In genomic region chr9:21803674-21804048, GRCh38 we compare ENCODE assay signal across 8 cellular contexts. TPM values are rescaled to one million over a fixed set of nuclear protein-coding genes. Genes with fewer than 3 reads are reported as not detected.
A peak's percentile ranks its signal among the peaks of the same experiment; 100 is the strongest.
DNase-seq lines count a peak whose midpoint lies in the region; ATAC-seq, FAIRE-seq and TF ChIP-seq lines count a peak whose summit lies in the region.

No MANE protein-coding gene starts in this region.

- H3K4me3 Mint-ChIP-seq in HFFc6 = peak overlapping the region; percentile 99

- ATAC-seq in GM19467 (IDR thresholded peaks at IDR 0.05; ENCODE audit: unreplicated experiment) (no peak), GM21528 (IDR thresholded peaks at IDR 0.05; ENCODE audit: low FRiP score, unreplicated experiment) (no peak), HG02938 (IDR thresholded peaks at IDR 0.05; ENCODE audit: unreplicated experiment) (no peak), GM18511 (IDR thresholded peaks at IDR 0.05; ENCODE audit: unreplicated experiment) (no peak)

- peaks cover 4% of the 10 kb centered on the region; the same call in 1 of the 2 replicates for H3K27me3 Mint-ChIP-seq in HFFc6 (ENCODE audit: insufficient read depth)

- H3K4me3 ChIP-seq in bronchial epithelial cell (ENCODE audit: low read depth, low read length) (peak overlapping the region; percentile 67), mononuclear cell (ENCODE audit: low read length) (peak overlapping the region; percentile 64)

- H3K27ac Mint-ChIP-seq in HFFc6 = peak overlapping the region; percentile 91

- peaks cover 5% of the 10 kb centered on the region for H3K36me3 ChIP-seq in bronchial epithelial cell (ENCODE audit: control insufficient read depth, insufficient read depth, low read length)

- H3K9me3 Mint-ChIP-seq in HFFc6 = no peaks in the 10 kb centered on the region

- H3K27me3 ChIP-seq in bronchial epithelial cell (ENCODE audit: control insufficient read depth, insufficient read depth, low read length) = no peaks in the 10 kb centered on the region
- H3K27me3 ChIP-seq in mononuclear cell (ENCODE audit: insufficient read depth, low read length) = peaks cover 4% of the 10 kb centered on the region

- DNase-seq in HFFc6 (no peak), bronchial epithelial cell (ENCODE audit: low read depth) (no peak)

- no peak for FAIRE-seq in bronchial epithelial cell (lab: Jason Lieb, UNC)

- peak overlapping the region; percentile 87 for H3K27ac ChIP-seq in 22Rv1

- H3K4me1 Mint-ChIP-seq in HFFc6 (ENCODE audit: low read depth) = peaks cover 56% of the 10 kb centered on the region

- peaks cover 25% of the 10 kb centered on the region for H3K4me1 ChIP-seq in mononuclear cell (ENCODE audit: insufficient read depth, low read length)

- TF ChIP-seq CTCF in 22Rv1 (IDR thresholded peaks at IDR 0.05) = no peak
- TF ChIP-seq CTCF in HFFc6 (IDR thresholded peaks at IDR 0.05) = no peak
- TF ChIP-seq CTCF in bronchial epithelial cell (IDR thresholded peaks at IDR 0.05; ENCODE audit: insufficient read depth, low read length, severe bottlenecking) = no peak

- peaks cover 29% of the 10 kb centered on the region for H3K36me3 Mint-ChIP-seq in HFFc6 (ENCODE audit: low read depth)

- no peaks in the 10 kb centered on the region for H3K9me3 ChIP-seq in mononuclear cell (ENCODE audit: low read depth, low read length)

RNA-seq across cellular contexts. Expression of gene MTAP, which starts 1.2 kb away (rescaled TPM):
- 10 to 100 TPM; 40.7 to 65.2 (median 52.0) TPM for total RNA-seq in HFFc6 (2021; fragmentation: NEBNext Ultra II Directional; extraction: Animal tissue kit (Norgen Biotek cat#: 25700))
- total RNA-seq in bronchial epithelial cell (35.7 and 44.8 TPM in 2 replicates), mononuclear cell (11.9 TPM)
